Comparison of ENCODE assay signal across 20 cellular contexts in genomic region chr7:137628211-137628610, GRCh38.
DNase-seq lines count a peak whose midpoint lies in the region; TF ChIP-seq lines count a peak whose summit lies in the region.
"Had no signal": no experiment of that assay in that cellular context is flagged by ENCODE, and none has a peak within 500 bp of the region (broad histone marks: within the 10 kb centered on the region; RNA-seq: fewer than 3 reads in every experiment).

No MANE protein-coding gene starts in this region.

- no peaks in the 10 kb centered on the region for H3K36me3 ChIP-seq in osteoblast (ENCODE audit: insufficient read depth, low read length)
- H3K36me3 ChIP-seq: breast epithelium, thoracic aorta had no signal

- H3K4me1 ChIP-seq in osteoblast (ENCODE audit: insufficient read depth, low read length) = no peaks in the 10 kb centered on the region
- H3K4me1 ChIP-seq: breast epithelium had no signal

- no peaks in the 10 kb centered on the region for H3K27me3 ChIP-seq in osteoblast (ENCODE audit: insufficient read depth, low read length)
- H3K27me3 ChIP-seq: breast epithelium had no signal

- no peaks in the 10 kb centered on the region for H4K20me1 ChIP-seq in osteoblast (ENCODE audit: insufficient read depth, low read length)

- no peak overlapping the region for H3K27ac ChIP-seq in osteoblast (ENCODE audit: low read depth, low read length)
- H3K27ac ChIP-seq: breast epithelium, GM23248, RWPE1, thoracic aorta had no signal

- H3K9me3 ChIP-seq in osteoblast (ENCODE audit: low read depth, low read length) = no peaks in the 10 kb centered on the region
- H3K9me3 ChIP-seq: breast epithelium, thoracic aorta had no signal

- TF ChIP-seq CTCF in osteoblast (IDR thresholded peaks at IDR 0.05; ENCODE audit: extremely low read depth, low read depth, low read length) = no peak

- H3K4me3 ChIP-seq in osteoblast (ENCODE audit: insufficient read depth, low read length) = no peak overlapping the region
- H3K4me3 ChIP-seq: breast epithelium, GM23248, thoracic aorta had no signal

- H3K4me2 ChIP-seq in osteoblast (ENCODE audit: insufficient read depth, low read length) = no peak overlapping the region

- DNase-seq in Ammon's horn (ENCODE audit: low spot score) (peak; percentile 87), M059J (ENCODE audit: low read depth) (peak; percentile 41), amygdala (lab: John Stamatoyannopoulos, UW) (peak in 40 of 56 donors; percentile 0 to 81 (median 24)), inferior parietal cortex (ENCODE audit: extremely low spot score) (peak; percentile 74), GF-D8 (lab: John Stamatoyannopoulos, UW) (no peak), osteoblast (ENCODE audit: insufficient read length, low spot score, missing footprints) (no peak), NCI-H1930 (lab: John Stamatoyannopoulos, UW) (no peak)
- DNase-seq in activated CD4-positive, alpha-beta T cell treated with anti-CD3 and anti-CD28 coated beads for 48 hours = no peak
- DNase-seq: activated CD8-positive, alpha-beta memory T cell treated with anti-CD3 and anti-CD28 coated beads, Interleukin-2, amount 50 U/mL, for 48 hours; activated effector memory CD4-positive, alpha-beta T cell treated with anti-CD3 and anti-CD28 coated beads, Interleukin-2, amount 50 U/mL, for 16 hours; activated naive CD8-positive, alpha-beta T cell treated with anti-CD3 and anti-CD28 coated beads, Interleukin-2, amount 50 U/mL, for 24 hours; CD4-positive, alpha-beta T cell; GM23248; kidney glomerular epithelial cell; mammary epithelial cell; naive B cell; NCI-H2029 treated with DMSO at 0.1 percent for 48 hours had no signal

- no peak overlapping the region for H2AFZ ChIP-seq in osteoblast (ENCODE audit: low read length)
- H2AFZ ChIP-seq: GM23248 had no signal

- no peaks in the 10 kb centered on the region for H3K79me2 ChIP-seq in osteoblast (ENCODE audit: insufficient read depth, low read length)

Comparison
In these comparisons a context has a peak if more than half of its experiments do, and no peak if none do; other contexts are left out.
1. DNase-seq: peak in Ammon's horn (single experiment), M059J (single experiment), amygdala (40 of 56) and inferior parietal cortex (single experiment); none in GF-D8 (single experiment), osteoblast (single experiment), activated CD4-positive, alpha-beta T cell treated with anti-CD3 and anti-CD28 coated beads for 48 hours (single experiment) and NCI-H1930 (0 of 2).